Comparison of ENCODE assay signal across 9 cellular contexts in genomic region chr9:16627967-16628366, GRCh38.
DNase-seq lines count a peak whose midpoint lies in the region; ATAC-seq and TF ChIP-seq lines count a peak whose summit lies in the region.
"Had no signal": no experiment of that assay in that cellular context is flagged by ENCODE, and none has a peak within 500 bp of the region (broad histone marks: within the 10 kb centered on the region; RNA-seq: fewer than 3 reads in every experiment).

No MANE protein-coding gene starts in this region.

- WGBS in gastroesophageal sphincter (ENCODE audit: low coverage in 1 of 2), 2 donors, result 55 to 85% methylated on average over 2 to 5 of the region's 6 CpGs
- 77 to 84% (median 79%) methylated on average over 6 of the region's 6 CpGs for WGBS in spleen, 5 donors

- no peaks in the 10 kb centered on the region for H3K9me3 ChIP-seq in gastroesophageal sphincter
- H3K9me3 ChIP-seq in spleen, result no peaks in the 10 kb centered on the region

- ATAC-seq in gastroesophageal sphincter (peak; percentile 70), HG03460 (IDR thresholded peaks at IDR 0.05; ENCODE audit: unreplicated experiment) (no peak)

- H3K27ac ChIP-seq in gastroesophageal sphincter (peak overlapping the region in 2 of 4 donors; percentile 30 to 64), spleen (no peak overlapping the region)

- H3K36me3 ChIP-seq in gastroesophageal sphincter (no peaks in the 10 kb centered on the region), spleen (no peaks in the 10 kb centered on the region)

- no peak for TF ChIP-seq EP300 in gastroesophageal sphincter (IDR thresholded peaks at IDR 0.05)

- TF ChIP-seq CTCF in gastroesophageal sphincter (IDR thresholded peaks at IDR 0.05) (no peak), spleen (IDR thresholded peaks at IDR 0.05 in 8 of 11, conservative IDR thresholded peaks at IDR 0.05 in 3 of 11) (no peak)

- intact Hi-C loops in spleen (cut with DNase I; ENCODE audit: low total_unique reads), result no loop called here

- H3K4me3 ChIP-seq in gastroesophageal sphincter (no peak overlapping the region), spleen (no peak overlapping the region)

- TF ChIP-seq POLR2A in gastroesophageal sphincter (IDR thresholded peaks at IDR 0.05) (no peak), spleen (IDR thresholded peaks at IDR 0.05) (no peak)

- H3K4me1 ChIP-seq in gastroesophageal sphincter (peaks cover 11 to 56% (median 19%) of the 10 kb centered on the region in 3 donors), spleen (no peaks in the 10 kb centered on the region)

- H3K27me3 ChIP-seq in gastroesophageal sphincter, result no peaks in the 10 kb centered on the region
- H3K27me3 ChIP-seq in spleen (replicated peaks in 1 of 7), result no peaks in the 10 kb centered on the region

- DNase-seq in GM04503 (ENCODE audit: low read depth), result peak; percentile 92
- DNase-seq in RPMI7951 (ENCODE audit: low read depth), result peak; percentile 98
- peak; percentile 78 for DNase-seq in renal cortical epithelial cell (ENCODE audit: low read depth)
- no peak for DNase-seq in HT-29 (ENCODE audit: low spot score)
- no peak for DNase-seq in spleen
- DNase-seq in NCI-H1105 treated with DMSO at 0.1 percent for 48 hours (lab: John Stamatoyannopoulos, UW), result no peak
- DNase-seq: cerebellar nuclear complex had no signal

Comparison
In these comparisons a context has a peak if more than half of its experiments do, and no peak if none do; other contexts are left out.
1. DNase-seq: peak in GM04503 (single experiment), RPMI7951 (single experiment) and renal cortical epithelial cell (single experiment); none in HT-29 (single experiment), spleen (single experiment) and NCI-H1105 treated with DMSO at 0.1 percent for 48 hours (single experiment).